17 cellular contexts compared by ENCODE assay signal in the genomic region with DNA sequence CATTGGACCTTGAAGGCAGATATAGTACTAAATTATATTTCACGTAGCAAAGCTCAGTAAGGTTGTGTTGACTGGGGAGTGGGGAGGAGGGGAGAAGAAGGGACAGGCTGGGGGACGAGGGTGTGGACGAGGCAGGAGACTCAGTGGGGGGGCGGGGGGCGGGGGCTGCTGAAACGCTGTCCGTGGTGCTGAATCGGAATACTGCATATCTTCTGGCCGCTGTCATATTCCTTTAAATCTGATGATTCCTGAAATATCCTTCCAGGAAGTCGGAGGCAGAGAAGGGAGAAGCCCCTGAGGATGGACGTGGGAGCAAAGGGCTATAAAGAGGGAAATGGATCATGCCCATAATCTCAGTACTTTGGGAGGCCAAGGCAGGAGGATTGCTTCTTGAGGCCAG. TPM values are rescaled to one million over a fixed set of nuclear protein-coding genes. Genes with fewer than 3 reads are reported as not detected.
"Had no signal": no experiment of that assay in that cellular context is flagged by ENCODE, and none has a peak within 500 bp of the region (broad histone marks: within the 10 kb centered on the region; RNA-seq: fewer than 3 reads in every experiment).

No MANE protein-coding gene starts in this region.

- FAIRE-seq: frontal cortex, kidney, small intestine had no signal

- H3K9me3 ChIP-seq: colonic mucosa, heart left ventricle, thyroid gland, uterus had no signal

- H3K9ac ChIP-seq: parathyroid adenoma had no signal

- H2AFZ ChIP-seq: parathyroid adenoma had no signal

- DNase-seq: activated B cell treated with CpG ODN at 0.5 μM for 24 hours; activated CD4-positive, alpha-beta T cell treated with anti-CD3 and anti-CD28 coated beads, Interleukin-2, amount 10 ng/mL, durations not matched to agents 24 days and 14 days; activated CD8-positive, alpha-beta memory T cell treated with anti-CD3 and anti-CD28 coated beads for 24 hours; activated naive CD4-positive, alpha-beta T cell treated with anti-CD3 and anti-CD28 coated beads, Interleukin-2, amount 10 ng/mL, durations not matched to agents 7 days and 5 days; caudate nucleus; colonic mucosa; effector CD4-positive, alpha-beta T cell; heart left ventricle; kidney; small intestine; T1000; thyroid gland; uterus had no signal

- H3K4me3 ChIP-seq: colonic mucosa, heart left ventricle, thyroid gland, uterus had no signal

- H3K27me3 ChIP-seq: colonic mucosa, thyroid gland, uterus had no signal

- H3K27ac ChIP-seq: colonic mucosa, heart left ventricle, parathyroid adenoma, thyroid gland, uterus had no signal

- ATAC-seq: heart left ventricle had no signal

- H3K36me3 ChIP-seq: colonic mucosa, heart left ventricle, thyroid gland, uterus had no signal

- H3K4me1 ChIP-seq: colonic mucosa, thyroid gland, uterus had no signal

- H3K79me2 ChIP-seq: parathyroid adenoma had no signal

RNA-seq across cellular contexts. Expression of a gene that starts 34.7 kb away (rescaled TPM):
- total RNA-seq: activated B cell treated with CpG ODN at 0.5 μM for 24 hours; activated CD4-positive, alpha-beta T cell treated with anti-CD3 and anti-CD28 coated beads, Interleukin-2, amount 10 ng/mL, durations not matched to agents 24 days and 14 days; colonic mucosa; fibroblast of lung; frontal cortex; heart left ventricle; thyroid gland; uterus had no signal
- polyA plus RNA-seq: adipose tissue, fibroblast of lung, heart left ventricle, small intestine had no signal

RNA-seq across cellular contexts. Expression of a gene that starts 34.9 kb away (rescaled TPM):
- total RNA-seq: activated B cell treated with CpG ODN at 0.5 μM for 24 hours; activated CD4-positive, alpha-beta T cell treated with anti-CD3 and anti-CD28 coated beads, Interleukin-2, amount 10 ng/mL, durations not matched to agents 24 days and 14 days; colonic mucosa; fibroblast of lung; heart left ventricle; kidney had no signal
- polyA plus RNA-seq: adipose tissue, fibroblast of lung, heart left ventricle had no signal
